20 cellular contexts compared by ENCODE assay signal in the genomic region with DNA sequence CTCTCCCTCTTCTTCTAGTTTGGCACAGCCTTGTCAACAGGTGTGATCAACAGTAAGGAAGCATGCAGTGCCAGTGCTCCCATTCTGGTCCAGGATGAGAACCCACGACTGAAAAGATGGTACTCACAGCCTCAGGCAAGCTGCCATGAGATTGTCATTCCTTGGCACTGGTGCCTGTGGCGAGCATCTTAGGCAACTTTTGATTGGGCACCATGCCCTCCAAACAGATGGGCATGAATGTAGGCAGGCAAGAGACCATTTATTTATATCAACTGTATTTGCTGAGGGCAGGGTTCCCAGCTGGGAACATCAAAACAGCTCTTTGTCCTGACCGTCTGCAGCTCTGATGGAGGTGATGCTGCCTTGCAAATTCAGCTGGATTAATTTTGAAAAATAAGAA.
DNase-seq lines count a peak whose midpoint lies in the region; ATAC-seq and TF ChIP-seq lines count a peak whose summit lies in the region.
"Had no signal": no experiment of that assay in that cellular context is flagged by ENCODE, and none has a peak within 500 bp of the region (broad histone marks: within the 10 kb centered on the region; RNA-seq: fewer than 3 reads in every experiment).

No MANE protein-coding gene starts in this region.

- TF ChIP-seq CTCF in prostate gland (IDR thresholded peaks at IDR 0.05), result no peak

- H3K36me3 ChIP-seq in prostate gland, result no peaks in the 10 kb centered on the region
- H3K36me3 ChIP-seq: SJSA1 had no signal

- H3K27me3 ChIP-seq in prostate gland (replicated peaks; ENCODE audit: insufficient read depth), result no peaks in the 10 kb centered on the region
- H3K27me3 ChIP-seq: SJSA1 had no signal

- DNase-seq in NCI-H748 (lab: John Stamatoyannopoulos, UW; ENCODE audit: unreplicated experiment) (peak; percentile 20), NCI-H748 treated with DMSO at 0.1 percent for 48 hours (lab: John Stamatoyannopoulos, UW) (no peak), NCI-H446 (lab: John Stamatoyannopoulos, UW) (peak; percentile 96 to 98), cerebellum (ENCODE audit: low spot score) (peak; percentile 56), prostate gland (ENCODE audit: low spot score) (peak; percentile 24)
- no peak for DNase-seq in activated naive CD4-positive, alpha-beta T cell (lab: John Stamatoyannopoulos, UW)
- DNase-seq: AML-193; CD8-positive, alpha-beta memory T cell; DMS79; H7; Karpas-422; NCI-H1048; NCI-H1436 treated with DMSO at 0.1 percent for 48 hours; NCI-H2107; NCI-H510A treated with DMSO at 0.1 percent for 48 hours had no signal

- H3K4me1 ChIP-seq in prostate gland (replicated peaks), result no peaks in the 10 kb centered on the region
- H3K4me1 ChIP-seq: SJSA1 had no signal

- no peaks in the 10 kb centered on the region for H3K9me3 ChIP-seq in prostate gland
- H3K9me3 ChIP-seq: SJSA1 had no signal

- intact Hi-C loops in prostate gland (cut with DNase I), result no loop called here

- 43% methylated on average over 3 of the region's 3 CpGs for WGBS in prostate gland

- H3K4me3 ChIP-seq in prostate gland, result no peak overlapping the region
- H3K4me3 ChIP-seq: SJSA1 had no signal

- ATAC-seq in GM18505 (IDR thresholded peaks at IDR 0.05; ENCODE audit: unreplicated experiment) (no peak), HG03571 (IDR thresholded peaks at IDR 0.05; ENCODE audit: unreplicated experiment) (no peak)
- ATAC-seq: Right ventricle myocardium inferior had no signal

- TF ChIP-seq POLR2A in prostate gland (IDR thresholded peaks at IDR 0.05) (no peak), GM18505 (IDR thresholded peaks at IDR 0.05; ENCODE audit: borderline replicate concordance, extremely low read depth, insufficient read depth, insufficient read length) (no peak)

- no peak overlapping the region for H3K27ac ChIP-seq in prostate gland
- H3K27ac ChIP-seq: C4-2B, SJSA1 had no signal

Comparison
In these comparisons a context has a peak if more than half of its experiments do, and no peak if none do; other contexts are left out.
1. DNase-seq: peak in NCI-H748 (single experiment), NCI-H446 (2 of 2), cerebellum (single experiment) and prostate gland (single experiment); none in NCI-H748 treated with DMSO at 0.1 percent for 48 hours (single experiment) and activated naive CD4-positive, alpha-beta T cell (0 of 4).